Comparison of ENCODE assay signal across 20 cellular contexts in the genomic region with DNA sequence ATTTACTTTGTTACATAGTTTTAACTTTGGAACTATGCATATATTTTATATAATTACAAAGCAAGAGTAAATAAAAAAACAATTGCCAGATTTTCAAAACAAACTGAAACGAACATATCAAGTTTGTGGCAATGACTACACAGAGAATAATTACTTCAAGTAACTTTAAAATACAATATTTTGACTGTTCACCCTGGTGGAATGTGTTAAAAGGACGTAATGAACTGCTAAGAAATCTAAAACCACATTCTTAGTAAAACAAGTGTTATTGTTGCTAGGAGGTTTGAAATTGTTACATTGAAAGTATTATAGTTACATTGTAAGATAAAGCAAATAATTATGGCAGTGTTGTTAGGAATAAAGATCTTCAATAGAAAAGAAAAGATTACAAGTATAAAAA.
"Had no signal": no experiment of that assay in that cellular context is flagged by ENCODE, and none has a peak within 500 bp of the region (broad histone marks: within the 10 kb centered on the region; RNA-seq: fewer than 3 reads in every experiment).

No MANE protein-coding gene starts in this region.

- DNase-seq: colonic mucosa; dermis blood vessel endothelial cell; endodermal cell; erythroblast; foreskin melanocyte; left colon; left ventricle myocardium superior; mesendoderm; naive B cell; posterior cingulate gyrus; sigmoid colon; small intestine; stimulated activated CD4-positive, alpha-beta T cell treated with anti-CD3 and anti-CD28 coated beads, Interleukin-12 subunit alpha, Interleukin-12 subunit beta, amount 100 ng/mL, for 4 hours; upper lobe of right lung had no signal

- H3K27me3 ChIP-seq: colonic mucosa, hepatocyte, neutrophil, sigmoid colon, tibial nerve, upper lobe of right lung, vagina had no signal

- H3K27me3 Mint-ChIP-seq: naive B cell; stimulated activated naive CD8-positive, alpha-beta T cell treated with anti-CD3 and anti-CD28 coated beads, Interleukin-15, Interleukin-2, amounts not matched to agents 100 ng/mL and 50 ng/mL, for 24 hours had no signal

- H3K4me3 Mint-ChIP-seq: endodermal cell; stimulated activated naive CD8-positive, alpha-beta T cell treated with anti-CD3 and anti-CD28 coated beads, Interleukin-15, Interleukin-2, amounts not matched to agents 100 ng/mL and 50 ng/mL, for 24 hours had no signal

- H3K27ac ChIP-seq: colonic mucosa, hepatocyte, neutrophil, sigmoid colon, tibial nerve, upper lobe of right lung, vagina had no signal

- H3K4me2 ChIP-seq: hepatocyte had no signal

- ATAC-seq: left colon, upper lobe of right lung had no signal

- H3K4me1 ChIP-seq: colonic mucosa, sigmoid colon, tibial nerve, upper lobe of right lung, vagina had no signal

- H3K27ac Mint-ChIP-seq: endodermal cell; stimulated activated naive CD8-positive, alpha-beta T cell treated with anti-CD3 and anti-CD28 coated beads, Interleukin-15, Interleukin-2, amounts not matched to agents 100 ng/mL and 50 ng/mL, for 24 hours had no signal

- H3K9me3 Mint-ChIP-seq: endodermal cell; naive B cell; stimulated activated naive CD8-positive, alpha-beta T cell treated with anti-CD3 and anti-CD28 coated beads, Interleukin-15, Interleukin-2, amounts not matched to agents 100 ng/mL and 50 ng/mL, for 24 hours had no signal

- H3K4me3 ChIP-seq: colonic mucosa, hepatocyte, lung, sigmoid colon, tibial nerve, upper lobe of right lung, vagina had no signal

- H2AFZ ChIP-seq: hepatocyte had no signal

- H3K9me3 ChIP-seq: colonic mucosa, neutrophil, sigmoid colon, tibial nerve, upper lobe of right lung, vagina had no signal

- H3K36me3 ChIP-seq: colonic mucosa, upper lobe of right lung, vagina had no signal
